Comparison of ENCODE assay signal across 2 cellular contexts in genomic region chr3:58594117-58594516, GRCh38.
TF ChIP-seq lines count a peak whose summit lies in the region.

No MANE protein-coding gene starts in this region.

TF ChIP-seq in HepG2, 621 proteins besides CTCF, POLR2A, EP300 and RAD21 (continues in another document):
- TF ChIP-seq, protein P1, sequence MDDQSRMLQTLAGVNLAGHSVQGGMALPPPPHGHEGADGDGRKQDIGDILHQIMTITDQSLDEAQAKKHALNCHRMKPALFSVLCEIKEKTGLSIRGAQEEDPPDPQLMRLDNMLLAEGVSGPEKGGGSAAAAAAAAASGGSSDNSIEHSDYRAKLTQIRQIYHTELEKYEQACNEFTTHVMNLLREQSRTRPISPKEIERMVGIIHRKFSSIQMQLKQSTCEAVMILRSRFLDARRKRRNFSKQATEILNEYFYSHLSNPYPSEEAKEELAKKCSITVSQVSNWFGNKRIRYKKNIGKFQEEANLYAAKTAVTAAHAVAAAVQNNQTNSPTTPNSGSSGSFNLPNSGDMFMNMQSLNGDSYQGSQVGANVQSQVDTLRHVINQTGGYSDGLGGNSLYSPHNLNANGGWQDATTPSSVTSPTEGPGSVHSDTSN (CRISPR knock-in tag; IDR thresholded peaks at IDR 0.05; ENCODE audit: borderline replicate concordance), result no peak
- TF ChIP-seq ZNF382 (CRISPR knock-in tag; IDR thresholded peaks at IDR 0.05; ENCODE audit: borderline replicate concordance) (no peak), FOXK1 (CRISPR knock-in tag; IDR thresholded peaks at IDR 0.05; ENCODE audit: borderline replicate concordance, low read depth) (no peak), ARID2 (CRISPR knock-in tag; IDR thresholded peaks at IDR 0.05; ENCODE audit: borderline replicate concordance) (no peak), NCOR1 (IDR thresholded peaks at IDR 0.05; ENCODE audit: borderline replicate concordance, low read length) (no peak), ZNF646 (CRISPR knock-in tag; IDR thresholded peaks at IDR 0.05) (no peak), CAMTA2 (CRISPR knock-in tag; IDR thresholded peaks at IDR 0.05; ENCODE audit: borderline replicate concordance) (no peak), ZNF10 (CRISPR knock-in tag; IDR thresholded peaks at IDR 0.05; ENCODE audit: borderline replicate concordance, low read depth) (no peak), SMYD3 (CRISPR knock-in tag; IDR thresholded peaks at IDR 0.05) (no peak), SOX6 (IDR thresholded peaks at IDR 0.05) (no peak), SOX6 (CRISPR knock-in tag; IDR thresholded peaks at IDR 0.05) (no peak)
- TF ChIP-seq, protein P2, sequence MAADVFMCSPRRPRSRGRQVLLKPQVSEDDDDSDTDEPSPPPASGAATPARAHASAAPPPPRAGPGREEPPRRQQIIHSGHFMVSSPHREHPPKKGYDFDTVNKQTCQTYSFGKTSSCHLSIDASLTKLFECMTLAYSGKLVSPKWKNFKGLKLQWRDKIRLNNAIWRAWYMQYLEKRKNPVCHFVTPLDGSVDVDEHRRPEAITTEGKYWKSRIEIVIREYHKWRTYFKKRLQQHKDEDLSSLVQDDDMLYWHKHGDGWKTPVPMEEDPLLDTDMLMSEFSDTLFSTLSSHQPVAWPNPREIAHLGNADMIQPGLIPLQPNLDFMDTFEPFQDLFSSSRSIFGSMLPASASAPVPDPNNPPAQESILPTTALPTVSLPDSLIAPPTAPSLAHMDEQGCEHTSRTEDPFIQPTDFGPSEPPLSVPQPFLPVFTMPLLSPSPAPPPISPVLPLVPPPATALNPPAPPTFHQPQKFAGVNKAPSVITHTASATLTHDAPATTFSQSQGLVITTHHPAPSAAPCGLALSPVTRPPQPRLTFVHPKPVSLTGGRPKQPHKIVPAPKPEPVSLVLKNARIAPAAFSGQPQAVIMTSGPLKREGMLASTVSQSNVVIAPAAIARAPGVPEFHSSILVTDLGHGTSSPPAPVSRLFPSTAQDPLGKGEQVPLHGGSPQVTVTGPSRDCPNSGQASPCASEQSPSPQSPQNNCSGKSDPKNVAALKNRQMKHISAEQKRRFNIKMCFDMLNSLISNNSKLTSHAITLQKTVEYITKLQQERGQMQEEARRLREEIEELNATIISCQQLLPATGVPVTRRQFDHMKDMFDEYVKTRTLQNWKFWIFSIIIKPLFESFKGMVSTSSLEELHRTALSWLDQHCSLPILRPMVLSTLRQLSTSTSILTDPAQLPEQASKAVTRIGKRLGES (CRISPR knock-in tag; IDR thresholded peaks at IDR 0.05; ENCODE audit: borderline replicate concordance), result no peak
- TF ChIP-seq, protein P3, sequence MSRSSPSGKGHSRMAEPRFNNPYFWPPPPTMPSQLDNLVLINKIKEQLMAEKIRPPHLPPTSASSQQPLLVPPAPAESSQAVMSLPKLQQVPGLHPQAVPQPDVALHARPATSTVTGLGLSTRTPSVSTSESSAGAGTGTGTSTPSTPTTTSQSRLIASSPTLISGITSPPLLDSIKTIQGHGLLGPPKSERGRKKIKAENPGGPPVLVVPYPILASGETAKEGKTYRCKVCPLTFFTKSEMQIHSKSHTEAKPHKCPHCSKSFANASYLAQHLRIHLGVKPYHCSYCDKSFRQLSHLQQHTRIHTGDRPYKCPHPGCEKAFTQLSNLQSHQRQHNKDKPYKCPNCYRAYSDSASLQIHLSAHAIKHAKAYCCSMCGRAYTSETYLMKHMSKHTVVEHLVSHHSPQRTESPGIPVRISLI (CRISPR knock-in tag; IDR thresholded peaks at IDR 0.05; ENCODE audit: borderline replicate concordance), result no peak

TF ChIP-seq in liver, 16 proteins besides CTCF, POLR2A, EP300 and RAD21:
- peak in 1 of 2 donors; percentile 13 for TF ChIP-seq GABPA (IDR thresholded peaks at IDR 0.05 in 1 of 2, conservative IDR thresholded peaks at IDR 0.05 in 1 of 2)
- TF ChIP-seq RXRA (IDR thresholded peaks at IDR 0.05), result peak; percentile 73 to 89
- TF ChIP-seq JUND (IDR thresholded peaks at IDR 0.05), result peak in 1 of 2 donors; percentile 83
- TF ChIP-seq FOXA1 (IDR thresholded peaks at IDR 0.05), result peak; percentile 91
- TF ChIP-seq, protein P4, sequence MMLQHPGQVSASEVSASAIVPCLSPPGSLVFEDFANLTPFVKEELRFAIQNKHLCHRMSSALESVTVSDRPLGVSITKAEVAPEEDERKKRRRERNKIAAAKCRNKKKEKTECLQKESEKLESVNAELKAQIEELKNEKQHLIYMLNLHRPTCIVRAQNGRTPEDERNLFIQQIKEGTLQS (IDR thresholded peaks at IDR 0.05), result no peak
- TF ChIP-seq HNF4A (conservative IDR thresholded peaks at IDR 0.05), result peak; percentile 88 to 97
- no peak for TF ChIP-seq NR2F2 (IDR thresholded peaks at IDR 0.05)
- peak; percentile 52 for TF ChIP-seq HNF4G (IDR thresholded peaks at IDR 0.05)
- peak; percentile 85 for TF ChIP-seq REST (IDR thresholded peaks at IDR 0.05)
- TF ChIP-seq TAF1 (conservative IDR thresholded peaks at IDR 0.05), result no peak
- peak; percentile 69 for TF ChIP-seq MAX (IDR thresholded peaks at IDR 0.05)
- peak; percentile 93 for TF ChIP-seq FOXA2 (IDR thresholded peaks at IDR 0.05)
- peak; percentile 44 for TF ChIP-seq ZBTB33 (IDR thresholded peaks at IDR 0.05)
- peak; percentile 86 for TF ChIP-seq SP1 (IDR thresholded peaks at IDR 0.05)
- peak; percentile 70 for TF ChIP-seq YY1 (IDR thresholded peaks at IDR 0.05)
- peak in 1 of 2 donors; percentile 31 for TF ChIP-seq EGR1 (IDR thresholded peaks at IDR 0.05; ENCODE audit: low read depth in 2 of 2)
